Comparison of ENCODE assay signal across 18 cellular contexts in genomic region chr4:147583876-147584275, GRCh38. TPM values are rescaled to one million over a fixed set of nuclear protein-coding genes. Genes with fewer than 3 reads are reported as not detected.
DNase-seq lines count a peak whose midpoint lies in the region; ATAC-seq, FAIRE-seq and TF ChIP-seq lines count a peak whose summit lies in the region.
"Had no signal": no experiment of that assay in that cellular context is flagged by ENCODE, and none has a peak within 500 bp of the region (broad histone marks: within the 10 kb centered on the region; RNA-seq: fewer than 3 reads in every experiment).

No MANE protein-coding gene starts in this region.

- no peak overlapping the region for H3K4me3 Mint-ChIP-seq in astrocyte (ENCODE audit: unreplicated experiment)
- H3K4me3 Mint-ChIP-seq: CD4-positive, alpha-beta memory T cell had no signal

- H3K9ac ChIP-seq in IMR-90 (ENCODE audit: low read depth, low read length): no peak overlapping the region
- no peak overlapping the region for H3K9ac ChIP-seq in astrocyte (ENCODE audit: low read length)
- H3K9ac ChIP-seq: GM23248 had no signal

- dilution Hi-C loops in IMR-90 (cut with HindIII; ENCODE audit: low sequenced_read_pairs, unreplicated experiment): no loop called here

- 0 out of 3 replicates have a peak overlapping the region, but pooled peaks have one; percentile 46 for H2BK15ac ChIP-seq in IMR-90 (ENCODE audit: low read depth, low read length)

- DNase-seq in IMR-90 (no peak), astrocyte (ENCODE audit: low read depth) (peak; percentile 25), fibroblast of the aortic adventitia (ENCODE audit: low read depth) (peak; percentile 57), brain microvascular endothelial cell (no peak), NCI-H146 (lab: John Stamatoyannopoulos, UW) (no peak), SJCRH30 (no peak)
- DNase-seq: BE2C; CD4-positive, alpha-beta memory T cell; COR-L47; DMS53; GM23248 had no signal

- no peak overlapping the region; the same call in 1 of the 2 replicates for H4K91ac ChIP-seq in IMR-90 (ENCODE audit: insufficient read depth, low read depth, low read length)

- FAIRE-seq in astrocyte (lab: Jason Lieb, UNC): no peak
- FAIRE-seq: A549, GM12878, GM18507, H54 had no signal

- H3K4me2 ChIP-seq in IMR-90 (ENCODE audit: low read depth, low read length) (no peak overlapping the region), astrocyte (ENCODE audit: low read length) (no peak overlapping the region)
- H3K4me2 ChIP-seq: A549 had no signal

- ATAC-seq in IMR-90 (ENCODE audit: low read depth): no peak
- ATAC-seq in GM21619 (IDR thresholded peaks at IDR 0.05; ENCODE audit: unreplicated experiment): no peak
- ATAC-seq: A549, GM12878, HCT116 had no signal

- no peak overlapping the region for H2AFZ ChIP-seq in IMR-90 (replicated peaks; ENCODE audit: low read length, poor library complexity)
- no peak overlapping the region for H2AFZ ChIP-seq in astrocyte (ENCODE audit: low read depth, low read length)
- H2AFZ ChIP-seq: GM23248 had no signal

- H3K27me3 ChIP-seq in IMR-90 (ENCODE audit: control insufficient read depth, insufficient read depth, low read length) (no peaks in the 10 kb centered on the region), astrocyte (ENCODE audit: insufficient read depth, low read length) (no peaks in the 10 kb centered on the region), brain microvascular endothelial cell (replicated peaks) (no peaks in the 10 kb centered on the region), SJCRH30 (no peaks in the 10 kb centered on the region)
- H3K27me3 ChIP-seq: BE2C had no signal

- H3K14ac ChIP-seq in IMR-90 (replicated peaks; ENCODE audit: low read depth, low read length): no peak overlapping the region

- 100% methylated on average over 1 of the region's 1 CpG; no CpG with 5 or more reads in 1 of the 2 experiments for WGBS in IMR-90 (ENCODE audit: extremely low coverage in 2 of 2, insufficient read length in 1 of 2), 2 experiments

- POLR2A ChIA-PET in IMR-90 (lab: Charles Lee; ENCODE audit: unreplicated experiment): interaction anchor here (0.6 kb wide), 1 partner anchor 336 kb away, joined by 3 read pairs; no protein-coding TSS in a partner anchor

- no peak overlapping the region for H3K23ac ChIP-seq in IMR-90 (ENCODE audit: low read depth, low read length)

- H2BK5ac ChIP-seq in IMR-90 (ENCODE audit: low read depth, low read length, poor library complexity, severe bottlenecking): no peak overlapping the region

- no peaks in the 10 kb centered on the region for H3K79me2 ChIP-seq in astrocyte (ENCODE audit: insufficient read depth, low read length)

- H3K27me3 Mint-ChIP-seq in astrocyte (ENCODE audit: low read depth, unreplicated experiment): no peaks in the 10 kb centered on the region

- H4K20me1 ChIP-seq in IMR-90 (ENCODE audit: insufficient read depth, low read length): no peaks in the 10 kb centered on the region
- no peaks in the 10 kb centered on the region for H4K20me1 ChIP-seq in astrocyte (ENCODE audit: insufficient read depth, low read length)

- H2BK120ac ChIP-seq in IMR-90 (ENCODE audit: low read depth, low read length): no peak overlapping the region; the same call in 1 of the 2 replicates

- H2AK5ac ChIP-seq in IMR-90 (ENCODE audit: low read depth, low read length): peak overlapping the region; percentile 52; the same call in 1 of the 2 replicates

- no peak overlapping the region for H3K4ac ChIP-seq in IMR-90 (ENCODE audit: low read depth, low read length)

- H3K4me3 ChIP-seq in IMR-90 (ENCODE audit: insufficient read depth, low read depth, low read length) (no peak overlapping the region), astrocyte (ENCODE audit: insufficient read depth, low read depth, low read length) (no peak overlapping the region), fibroblast of the aortic adventitia (ENCODE audit: low read depth, low read length) (no peak overlapping the region), brain microvascular endothelial cell (ENCODE audit: low read depth, low read length) (no peak overlapping the region), SJCRH30 (no peak overlapping the region)
- H3K4me3 ChIP-seq: A549, GM12878, GM23248 had no signal

- no peak overlapping the region for H3K27ac Mint-ChIP-seq in astrocyte (ENCODE audit: unreplicated experiment)
- H3K27ac Mint-ChIP-seq: CD4-positive, alpha-beta memory T cell had no signal

- H3K36me3 Mint-ChIP-seq in astrocyte (ENCODE audit: low read depth, unreplicated experiment): no peaks in the 10 kb centered on the region

- no peak overlapping the region for H4K8ac ChIP-seq in IMR-90 (ENCODE audit: low read depth in 2 of 2, low read length in 2 of 2)

- peak overlapping the region; percentile 27; the same call in 1 of the 2 replicates for H2BK20ac ChIP-seq in IMR-90 (ENCODE audit: low read depth, low read length)

- peaks cover 12% of the 10 kb centered on the region for H3K4me1 ChIP-seq in IMR-90 (ENCODE audit: control insufficient read depth, insufficient read depth, low read length)
- H3K4me1 ChIP-seq in astrocyte (ENCODE audit: insufficient read depth, low read length): peaks cover 2% of the 10 kb centered on the region
- no peaks in the 10 kb centered on the region for H3K4me1 ChIP-seq in SJCRH30
- H3K4me1 ChIP-seq: BE2C had no signal

- H4K5ac ChIP-seq in IMR-90 (ENCODE audit: low read depth, low read length): no peak overlapping the region

- H3K36me3 ChIP-seq in IMR-90 (ENCODE audit: control insufficient read depth, insufficient read depth, low read length): no peaks in the 10 kb centered on the region
- H3K36me3 ChIP-seq in astrocyte (ENCODE audit: insufficient read depth, low read length): no peaks in the 10 kb centered on the region
- H3K36me3 ChIP-seq in brain microvascular endothelial cell (replicated peaks): no peaks in the 10 kb centered on the region
- H3K36me3 ChIP-seq in SJCRH30: no peaks in the 10 kb centered on the region
- H3K36me3 ChIP-seq: BE2C had no signal

- TF ChIP-seq RAD21 in IMR-90 (IDR thresholded peaks at IDR 0.05; ENCODE audit: low read length): no peak

- H3K9me3 Mint-ChIP-seq in astrocyte (ENCODE audit: unreplicated experiment): peaks cover 10% of the 10 kb centered on the region

- BruUV-seq in IMR-90 (replicated peaks; lab: Mats Ljungman, UMichigan): no TSS peak

- H3K18ac ChIP-seq in IMR-90 (ENCODE audit: low read depth, low read length): no peak overlapping the region; the same call in 1 of the 2 replicates

- H3K27ac ChIP-seq in IMR-90 (ENCODE audit: insufficient read depth, low read length) (no peak overlapping the region), astrocyte (ENCODE audit: low read depth, low read length) (no peak overlapping the region), brain microvascular endothelial cell (no peak overlapping the region), SJCRH30 (no peak overlapping the region)
- H3K27ac ChIP-seq: A549, C4-2B, GM23248 had no signal

- TF ChIP-seq POLR2A in IMR-90 (IDR thresholded peaks at IDR 0.05; ENCODE audit: low read depth, low read length): no peak

- no peaks in the 10 kb centered on the region for H3K79me1 ChIP-seq in IMR-90 (ENCODE audit: low read depth in 1 of 2, low read length in 2 of 2)

- H3K9me1 ChIP-seq in IMR-90 (ENCODE audit: insufficient read depth, low read length): no peaks in the 10 kb centered on the region; the same call in 1 of the 2 replicates

- peaks cover 2% of the 10 kb centered on the region; the same call in 1 of the 2 replicates for H3K9me3 ChIP-seq in IMR-90 (ENCODE audit: control insufficient read depth, insufficient read depth, low read length)
- H3K9me3 ChIP-seq in astrocyte (ENCODE audit: insufficient read depth, low read depth, low read length): no peaks in the 10 kb centered on the region
- H3K9me3 ChIP-seq in SJCRH30 (replicated peaks): no peaks in the 10 kb centered on the region; the same call in none of the 2 replicates
- H3K9me3 ChIP-seq: A549, BE2C had no signal

- no peak overlapping the region for H2AK9ac ChIP-seq in IMR-90 (replicated peaks; ENCODE audit: low read depth, low read length, poor library complexity)

- CTCF ChIA-PET in IMR-90 (lab: Yijun Ruan, JAX): no interaction called here

- peaks cover 7% of the 10 kb centered on the region for H3K4me1 Mint-ChIP-seq in astrocyte (ENCODE audit: low read depth, unreplicated experiment)
- H3K4me1 Mint-ChIP-seq: CD4-positive, alpha-beta memory T cell had no signal

- in situ Hi-C loops in IMR-90 (cut with MboI; ENCODE audit: low sequenced_read_pairs) (loop anchor here (25.0 kb wide), 1 partner anchor 1247 kb away; no protein-coding TSS in a partner anchor), brain microvascular endothelial cell (cut with HindIII; ENCODE audit: low pct_ligation_motif_present, low sequenced_read_pairs) (loop anchor here (25.0 kb wide), 1 partner anchor 472 kb away; no protein-coding TSS in a partner anchor)

- H3K56ac ChIP-seq in IMR-90 (ENCODE audit: extremely low read depth, insufficient read depth, low read length): no peak overlapping the region

- intact Hi-C loops in IMR-90 (cut with micrococcal nuclease): loop anchor here (5.0 to 10.0 kb wide), 2 partner anchors 47 to 269 kb away; no protein-coding TSS in a partner anchor

- no peak for TF ChIP-seq CTCF in IMR-90 (conservative IDR thresholded peaks at IDR 0.05; ENCODE audit: low read depth, low read length)
- no peak for TF ChIP-seq CTCF in astrocyte (IDR thresholded peaks at IDR 0.05; ENCODE audit: insufficient read depth, low read depth, low read length)
- no peak for TF ChIP-seq CTCF in fibroblast of the aortic adventitia (IDR thresholded peaks at IDR 0.05; ENCODE audit: insufficient read depth, low read length)
- TF ChIP-seq CTCF in brain microvascular endothelial cell (IDR thresholded peaks at IDR 0.05; ENCODE audit: low read depth, low read length, missing control alignments): no peak

TF ChIP-seq in IMR-90, 13 proteins besides CTCF, POLR2A, EP300 and RAD21 (continues in another document):
- TF ChIP-seq NFE2L2 (IDR thresholded peaks at IDR 0.05; ENCODE audit: low read depth, low read length): no peak
- no peak for TF ChIP-seq MAFK (IDR thresholded peaks at IDR 0.05; ENCODE audit: low read depth, low read length)
- TF ChIP-seq MXI1 (IDR thresholded peaks at IDR 0.05; ENCODE audit: borderline replicate concordance, low read depth, low read length): no peak
- TF ChIP-seq SMC3 (IDR thresholded peaks at IDR 0.05; ENCODE audit: low read depth, low read length): no peak
- no peak for TF ChIP-seq BHLHE40 (IDR thresholded peaks at IDR 0.05; ENCODE audit: low read depth, low read length)
- TF ChIP-seq MAZ (IDR thresholded peaks at IDR 0.05; ENCODE audit: borderline replicate concordance, low read depth, low read length): no peak
- no peak for TF ChIP-seq RCOR1 (IDR thresholded peaks at IDR 0.05; ENCODE audit: insufficient replicate concordance, low read length)
- TF ChIP-seq RFX5 (IDR thresholded peaks at IDR 0.05; ENCODE audit: low read depth, low read length): no peak
- no peak for TF ChIP-seq CHD1 (IDR thresholded peaks at IDR 0.05; ENCODE audit: low read depth, low read length)

RNA-seq across cellular contexts. Expression of gene TMEM184C, which starts 33.3 kb away (rescaled TPM):
- total RNA-seq in IMR-90 (2012; rRNA removed) (67.6 and 71.7 TPM in 2 replicates), astrocyte (40.8 and 42.3 TPM in 2 replicates), fibroblast of the aortic adventitia (ENCODE audit: low replicate concordance) (20.9 and 38.2 TPM in 2 replicates)
- 13.5 and 17.4 TPM in 2 replicates for polyA plus RNA-seq in IMR-90 (2012; rRNA removed)
- 12.7 TPM in 2 replicates for polyA plus RNA-seq in IMR-90 (2012; cell fraction: cytosol; rRNA removed)
- polyA plus RNA-seq in IMR-90 (2012; cell fraction: nucleus; rRNA removed; ENCODE audit: low replicate concordance): 5.8 and 14.3 TPM in 2 replicates
- 19.0 and 20.6 TPM in 2 replicates for total RNA-seq in SJCRH30 (2014; rRNA removed; shearing (Covaris generic))

Comparison
In these comparisons a context has a peak if more than half of its experiments do, and no peak if none do; other contexts are left out.
1. DNase-seq: peak in astrocyte (single experiment) and fibroblast of the aortic adventitia (single experiment); none in IMR-90 (single experiment), brain microvascular endothelial cell (single experiment), NCI-H146 (single experiment) and SJCRH30 (0 of 2).